In the genomic region with DNA sequence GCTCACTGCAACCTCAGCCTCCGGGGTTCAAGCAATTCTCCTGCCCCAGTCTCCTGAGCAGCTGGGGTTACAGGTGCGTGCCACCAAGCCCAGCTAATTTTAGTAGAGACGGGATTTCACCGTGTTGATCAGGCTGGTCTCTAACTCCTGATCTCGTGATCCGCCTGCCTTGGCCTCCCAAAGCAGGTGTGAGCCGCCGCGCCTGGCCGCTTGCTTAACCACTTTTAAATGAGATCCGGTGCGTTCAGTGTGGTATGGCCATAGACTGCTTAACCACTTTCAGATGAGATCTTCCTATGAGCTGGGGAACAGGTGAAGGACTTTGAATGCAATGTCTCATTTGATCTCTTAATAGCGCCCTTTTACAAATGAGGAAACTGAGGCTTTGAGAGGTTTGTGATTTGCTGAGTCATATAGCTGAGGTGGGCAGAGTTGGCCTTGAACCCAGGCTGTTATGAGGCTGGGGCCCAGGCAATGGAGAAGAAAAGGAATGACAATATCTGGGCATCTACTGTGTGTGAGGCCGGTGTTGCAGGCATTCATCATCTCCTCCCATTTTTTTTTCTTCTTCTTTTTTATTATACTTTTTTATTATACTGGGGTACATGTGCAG, we compare ENCODE assay signal across 13 cellular contexts. TPM values are rescaled to one million over a fixed set of nuclear protein-coding genes. Genes with fewer than 3 reads are reported as not detected.
DNase-seq lines count a peak whose midpoint lies in the region; ATAC-seq and TF ChIP-seq lines count a peak whose summit lies in the region.
"Had no signal": no experiment of that assay in that cellular context is flagged by ENCODE, and none has a peak within 500 bp of the region (broad histone marks: within the 10 kb centered on the region; RNA-seq: fewer than 3 reads in every experiment).

No MANE protein-coding gene starts in this region.

- no peak overlapping the region for H3K4me2 ChIP-seq in neuronal stem cell (ENCODE audit: insufficient read depth, low read length, poor library complexity, severe bottlenecking)
- H3K4me2 ChIP-seq: PC-9 had no signal

- no peak overlapping the region for H3K9ac ChIP-seq in neuronal stem cell (ENCODE audit: low read depth, low read length, poor library complexity)

- H3K14ac ChIP-seq in neuronal stem cell (ENCODE audit: low read length): no peak overlapping the region

- H3K27me3 Mint-ChIP-seq in endothelial cell (ENCODE audit: unreplicated experiment): no peaks in the 10 kb centered on the region
- H3K27me3 Mint-ChIP-seq: activated naive CD4-positive, alpha-beta T cell treated with anti-CD3 and anti-CD28 coated beads, Interleukin-2, amount 10 ng/mL, durations not matched to agents 7 days and 5 days had no signal

- no peak for TF ChIP-seq POLR2A in GM18505 (IDR thresholded peaks at IDR 0.05; ENCODE audit: borderline replicate concordance, extremely low read depth, insufficient read depth, insufficient read length)

- no peaks in the 10 kb centered on the region for H3K4me1 ChIP-seq in neuronal stem cell (ENCODE audit: control insufficient read depth in 2 of 2, insufficient read depth in 1 of 2, low read depth in 1 of 2, low read length in 2 of 2)

- H3K23ac ChIP-seq in neuronal stem cell (ENCODE audit: low read depth, low read length, poor library complexity): no peak overlapping the region

- no peaks in the 10 kb centered on the region for H3K9me3 Mint-ChIP-seq in endothelial cell (ENCODE audit: unreplicated experiment)

- H2BK12ac ChIP-seq in neuronal stem cell (ENCODE audit: low read length): no peak overlapping the region

- H2BK15ac ChIP-seq in neuronal stem cell (ENCODE audit: low read length): no peak overlapping the region

- H3K27me3 ChIP-seq in neuronal stem cell (ENCODE audit: control insufficient read depth in 3 of 3, insufficient read depth in 3 of 3, low read depth in 1 of 3, low read length in 3 of 3): peaks cover 0 to 5% (median 0%) of the 10 kb centered on the region in 3 experiments

- H3K27ac ChIP-seq in neuronal stem cell (replicated peaks; ENCODE audit: low read length): no peak overlapping the region
- H3K27ac ChIP-seq: PC-9, VCaP had no signal

- H3K4me1 Mint-ChIP-seq in endothelial cell (ENCODE audit: unreplicated experiment): no peaks in the 10 kb centered on the region
- H3K4me1 Mint-ChIP-seq: nephron had no signal

- no peak overlapping the region for H2AFZ ChIP-seq in neuronal stem cell (ENCODE audit: low read length)
- H2AFZ ChIP-seq: PC-9 had no signal

- H3K36me3 Mint-ChIP-seq in endothelial cell (ENCODE audit: low read depth, unreplicated experiment): no peaks in the 10 kb centered on the region

- no peak overlapping the region for H4K8ac ChIP-seq in neuronal stem cell (ENCODE audit: low read depth, low read length)

- DNase-seq in GM20000 (ENCODE audit: low spot score): peak; percentile 35
- DNase-seq in RPMI8226: peak; percentile 65
- DNase-seq in endothelial cell (ENCODE audit: low spot score): no peak
- DNase-seq in epidermal melanocyte (ENCODE audit: insufficient read length, low spot score): no peak
- DNase-seq in globus pallidus (ENCODE audit: low spot score): no peak
- no peak for DNase-seq in neuronal stem cell (ENCODE audit: low spot score)
- DNase-seq: activated naive CD4-positive, alpha-beta T cell treated with anti-CD3 and anti-CD28 coated beads, Interleukin-2, amount 10 ng/mL, durations not matched to agents 7 days and 5 days; NCI-H1092; PC-9 had no signal

- no peak overlapping the region for H4K91ac ChIP-seq in neuronal stem cell (ENCODE audit: low read depth, low read length, poor library complexity)

- no peak overlapping the region for H3K27ac Mint-ChIP-seq in endothelial cell (ENCODE audit: unreplicated experiment)
- H3K27ac Mint-ChIP-seq: activated naive CD4-positive, alpha-beta T cell treated with anti-CD3 and anti-CD28 coated beads, Interleukin-2, amount 10 ng/mL, durations not matched to agents 7 days and 5 days; nephron had no signal

- no peaks in the 10 kb centered on the region for H3K9me3 ChIP-seq in neuronal stem cell (replicated peaks in 1 of 2; ENCODE audit: control insufficient read depth in 2 of 2, insufficient read depth in 1 of 2, low read depth in 1 of 2, low read length in 2 of 2)

- no peak overlapping the region for H3K4ac ChIP-seq in neuronal stem cell (ENCODE audit: low read length)

- no peak overlapping the region for H3K18ac ChIP-seq in neuronal stem cell (ENCODE audit: low read length)

- ATAC-seq in GM18505 (IDR thresholded peaks at IDR 0.05; ENCODE audit: unreplicated experiment): peak; percentile 53
- ATAC-seq in HG03060 (IDR thresholded peaks at IDR 0.05; ENCODE audit: low read depth, unreplicated experiment): peak; percentile 80

- H3K79me1 ChIP-seq in neuronal stem cell (ENCODE audit: low read depth, low read length): no peaks in the 10 kb centered on the region

- no peak overlapping the region for H3K4me3 ChIP-seq in neuronal stem cell (ENCODE audit: low read length in 2 of 2)
- H3K4me3 ChIP-seq: PC-9 had no signal

- WGBS in neuronal stem cell (ENCODE audit: extremely low coverage in 2 of 2, insufficient read length in 2 of 2, insufficient replicate concordance in 1 of 2), 2 donors: no CpG with 5 or more reads among the region's 14 CpGs

- TF ChIP-seq CTCF in GM20000 (IDR thresholded peaks at IDR 0.05; ENCODE audit: extremely low read depth, missing control alignments) (no peak), endothelial cell (IDR thresholded peaks at IDR 0.05; ENCODE audit: unreplicated experiment) (no peak)

- H2BK120ac ChIP-seq in neuronal stem cell (ENCODE audit: low read depth, low read length): no peak overlapping the region

- no peak overlapping the region for H2BK5ac ChIP-seq in neuronal stem cell (ENCODE audit: low read length)

- no peak overlapping the region for H3K4me3 Mint-ChIP-seq in endothelial cell (ENCODE audit: unreplicated experiment)
- H3K4me3 Mint-ChIP-seq: activated naive CD4-positive, alpha-beta T cell treated with anti-CD3 and anti-CD28 coated beads, Interleukin-2, amount 10 ng/mL, durations not matched to agents 7 days and 5 days; nephron had no signal

- no peak overlapping the region for H2AK5ac ChIP-seq in neuronal stem cell (ENCODE audit: low read depth, low read length)

- H3K36me3 ChIP-seq in neuronal stem cell (replicated peaks in 1 of 2; ENCODE audit: control insufficient read depth in 2 of 2, insufficient read depth in 2 of 2, low read length in 2 of 2): no peaks in the 10 kb centered on the region

RNA-seq across cellular contexts. Expression of a gene that starts 41.9 kb away (rescaled TPM):
- 2.9 TPM for total RNA-seq in endothelial cell (ENCODE audit: unreplicated experiment)
- 40.6 TPM for polyA plus RNA-seq in neuronal stem cell (2013, experiment 1 of 2)
- polyA plus RNA-seq in neuronal stem cell (2013, experiment 2 of 2): 39.6 TPM
- total RNA-seq: PC-9 had no signal

RNA-seq across cellular contexts. Expression of a gene that starts 55.0 kb away (rescaled TPM):
- total RNA-seq in endothelial cell (ENCODE audit: unreplicated experiment): 13.3 TPM
- polyA plus RNA-seq in neuronal stem cell (2013, experiment 1 of 2): 4.5 TPM
- polyA plus RNA-seq in neuronal stem cell (2013, experiment 2 of 2): 4.1 TPM

RNA-seq across cellular contexts. Expression of a gene that starts 55.1 kb away (rescaled TPM):
- total RNA-seq in endothelial cell (ENCODE audit: unreplicated experiment): 13.2 TPM
- 46.0 TPM for polyA plus RNA-seq in neuronal stem cell (2013, experiment 1 of 2)
- 46.1 TPM for polyA plus RNA-seq in neuronal stem cell (2013, experiment 2 of 2)

Comparison
In these comparisons a context has a peak if more than half of its experiments do, and no peak if none do; other contexts are left out.
1. DNase-seq: peak in GM20000 (single experiment) and RPMI8226 (single experiment); none in endothelial cell (single experiment), epidermal melanocyte (single experiment), globus pallidus (single experiment) and neuronal stem cell (single experiment).